Comparison of ENCODE assay signal across 25 cellular contexts in the genomic region with DNA sequence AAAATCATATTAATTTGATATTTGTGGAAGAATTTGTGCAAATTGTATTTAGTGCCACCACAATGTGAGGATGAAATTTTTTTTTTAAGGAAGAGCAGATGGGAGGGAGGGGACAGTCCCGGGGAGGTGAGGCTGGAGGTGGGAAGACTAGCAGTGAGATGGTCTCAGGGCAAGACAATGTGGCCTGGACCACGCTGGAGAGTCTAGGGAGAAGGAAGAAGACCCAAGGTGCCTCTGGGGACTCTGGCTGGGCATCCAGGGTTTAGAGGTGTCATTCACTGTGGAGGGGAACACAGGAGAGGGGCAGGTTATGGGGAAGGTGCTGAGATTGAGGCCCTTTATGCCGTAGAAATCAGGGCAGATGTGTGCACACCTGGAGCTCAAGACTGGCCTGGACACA. TPM values are rescaled to one million over a fixed set of nuclear protein-coding genes. Genes with fewer than 3 reads are reported as not detected.
DNase-seq lines count a peak whose midpoint lies in the region; ATAC-seq, FAIRE-seq and TF ChIP-seq lines count a peak whose summit lies in the region.
"Had no signal": no experiment of that assay in that cellular context is flagged by ENCODE, and none has a peak within 500 bp of the region (broad histone marks: within the 10 kb centered on the region; RNA-seq: fewer than 3 reads in every experiment).

No MANE protein-coding gene starts in this region.

- H3K9ac ChIP-seq in BLaER1 treated with 17β-estradiol and CSF1 and Interleukin-3, amounts not matched to agents 10 nM and 100 nM: peak overlapping the region; percentile 62 to 94 (median 79)
- no peak overlapping the region for H3K9ac ChIP-seq in kidney (ENCODE audit: low read length in 2 of 2)

- TF ChIP-seq CTCF in kidney (IDR thresholded peaks at IDR 0.05; ENCODE audit: borderline replicate concordance, extremely low read depth, insufficient read depth) (no peak), lower leg skin (IDR thresholded peaks at IDR 0.05) (no peak)

- TF ChIP-seq POLR2A in lower leg skin (IDR thresholded peaks at IDR 0.05): no peak

- no peaks in the 10 kb centered on the region for H3K36me3 ChIP-seq in BLaER1 treated with 17β-estradiol and CSF1 and Interleukin-3, amounts not matched to agents 10 nM and 100 nM
- H3K36me3 ChIP-seq in kidney (ENCODE audit: control insufficient read depth in 1 of 2, insufficient read depth in 2 of 2, low read length in 2 of 2) (no peaks in the 10 kb centered on the region), aorta (ENCODE audit: control insufficient read depth in 1 of 2, insufficient read depth in 2 of 2, low read length in 1 of 2) (no peaks in the 10 kb centered on the region)
- H3K36me3 ChIP-seq: SJSA1, thoracic aorta had no signal

- peak overlapping the region; percentile 81 to 99 (median 93) for H3K27ac ChIP-seq in BLaER1 treated with 17β-estradiol and CSF1 and Interleukin-3, amounts not matched to agents 10 nM and 100 nM
- H3K27ac ChIP-seq in kidney (ENCODE audit: low read depth in 2 of 2, low read length in 2 of 2) (no peak overlapping the region), skin epidermis (peak overlapping the region in 14 of 21 experiments; percentile 27 to 82 (median 68)), aorta (ENCODE audit: low read depth in 1 of 2, low read length in 2 of 2) (no peak overlapping the region)
- H3K27ac ChIP-seq: SJSA1 had no signal

- no peak overlapping the region for H3K4me3 Mint-ChIP-seq in IgD-negative memory B cell
- H3K4me3 Mint-ChIP-seq: activated CD8-positive, alpha-beta T cell treated with anti-CD3 and anti-CD28 coated beads for 36 hours; activated T-cell treated with anti-CD3 and anti-CD28 coated beads, Interleukin-2, amount 50 U/mL, for 4 hours; CD8-positive, alpha-beta memory T cell; WTC11 had no signal

- peaks cover 53 to 91% (median 86%) of the 10 kb centered on the region in 10 experiments for H3K4me1 ChIP-seq in BLaER1 treated with 17β-estradiol and CSF1 and Interleukin-3, amounts not matched to agents 10 nM and 100 nM
- peaks cover 0 to 3% of the 10 kb centered on the region in 2 donors for H3K4me1 ChIP-seq in kidney (ENCODE audit: control insufficient read depth in 1 of 2, insufficient read depth in 1 of 2, low read depth in 1 of 2, low read length in 2 of 2)
- H3K4me1 ChIP-seq in aorta (ENCODE audit: control insufficient read depth in 1 of 2, insufficient read depth in 2 of 2, low read length in 2 of 2): no peaks in the 10 kb centered on the region

- no peak for ATAC-seq in GM21717 (IDR thresholded peaks at IDR 0.05; ENCODE audit: unreplicated experiment)
- ATAC-seq in aorta (ENCODE audit: low FRiP score): no peak
- ATAC-seq: activated CD8-positive, alpha-beta T cell treated with anti-CD3 and anti-CD28 coated beads for 36 hours; activated T-cell treated with anti-CD3 and anti-CD28 coated beads, Interleukin-2, amount 50 U/mL, for 4 hours; left ventricle myocardium superior; PC-3; WTC11 had no signal

- H3K27me3 ChIP-seq in BLaER1 treated with 17β-estradiol and CSF1 and Interleukin-3, amounts not matched to agents 10 nM and 100 nM: no peaks in the 10 kb centered on the region
- no peaks in the 10 kb centered on the region for H3K27me3 ChIP-seq in aorta (ENCODE audit: control insufficient read depth in 1 of 2, insufficient read depth in 2 of 2, low read length in 1 of 2)
- H3K27me3 ChIP-seq: SJSA1 had no signal

- no peaks in the 10 kb centered on the region for H3K9me3 Mint-ChIP-seq in IgD-negative memory B cell
- H3K9me3 Mint-ChIP-seq: activated CD8-positive, alpha-beta T cell treated with anti-CD3 and anti-CD28 coated beads for 36 hours; activated T-cell treated with anti-CD3 and anti-CD28 coated beads, Interleukin-2, amount 50 U/mL, for 4 hours; CD8-positive, alpha-beta memory T cell; WTC11 had no signal

- intact Hi-C loops in kidney (cut with DNase I) (no loop called here), aorta (cut with DNase I) (loop anchor here in 1 of 2 donors (10.0 kb wide), 1 partner anchor 353 kb away; no protein-coding TSS in a partner anchor), lower leg skin (cut with DNase I; ENCODE audit: low total_unique reads) (no loop called here)

- H3K4me1 Mint-ChIP-seq in IgD-negative memory B cell: peaks cover 20 to 42% (median 29%) of the 10 kb centered on the region in 3 donors

- H3K9me3 ChIP-seq in BLaER1 treated with 17β-estradiol and CSF1 and Interleukin-3, amounts not matched to agents 10 nM and 100 nM (replicated peaks in 1 of 11): no peaks in the 10 kb centered on the region
- no peaks in the 10 kb centered on the region for H3K9me3 ChIP-seq in kidney (ENCODE audit: control insufficient read depth in 1 of 2, low read length in 2 of 2)
- no peaks in the 10 kb centered on the region for H3K9me3 ChIP-seq in aorta (ENCODE audit: control insufficient read depth, low read length)
- H3K9me3 ChIP-seq: SJSA1, thoracic aorta had no signal

- 81 to 82% methylated on average over 3 of the region's 3 CpGs for WGBS in aorta, 2 donors
- WGBS in lower leg skin, 2 donors: 90 to 91% methylated on average over 3 of the region's 3 CpGs

- peak; percentile 56 for DNase-seq in kidney
- no peak for DNase-seq in aorta
- DNase-seq in lower leg skin (ENCODE audit: low spot score in 2 of 2): no peak
- DNase-seq in H4 (ENCODE audit: low spot score): no peak
- DNase-seq: activated CD8-positive, alpha-beta T cell treated with anti-CD3 and anti-CD28 coated beads for 36 hours; activated naive CD4-positive, alpha-beta T cell treated with anti-CD3 and anti-CD28 coated beads, Interleukin-2, amount 50 U/mL, for 16 hours; activated T-cell treated with anti-CD3 and anti-CD28 coated beads, Interleukin-2, amount 50 U/mL, for 4 hours; DMS53; GF-D8; left ventricle myocardium superior; NCI-H1092 treated with DMSO at 0.1 percent for 48 hours; NCI-H2029 treated with DMSO at 0.1 percent for 48 hours; NCI-H345; NCI-H82; PC-3 had no signal

- H3K27me3 Mint-ChIP-seq in IgD-negative memory B cell: peaks cover 2% of the 10 kb centered on the region
- H3K27me3 Mint-ChIP-seq: activated CD8-positive, alpha-beta T cell treated with anti-CD3 and anti-CD28 coated beads for 36 hours; CD8-positive, alpha-beta memory T cell had no signal

- FAIRE-seq in kidney (lab: Jason Lieb, UNC): no peak
- FAIRE-seq: H54, HTR-8/SVneo had no signal

- no peaks in the 10 kb centered on the region for H4K20me1 ChIP-seq in BLaER1 treated with 17β-estradiol and CSF1 and Interleukin-3, amounts not matched to agents 10 nM and 100 nM

- H3K4me2 ChIP-seq in BLaER1 treated with 17β-estradiol and CSF1 and Interleukin-3, amounts not matched to agents 10 nM and 100 nM: peak overlapping the region; percentile 76 to 100 (median 95)

- peak overlapping the region in 6 of 10 experiments; percentile 27 to 65 (median 48); a peak in 12 of 20 replicates for H3K4me3 ChIP-seq in BLaER1 treated with 17β-estradiol and CSF1 and Interleukin-3, amounts not matched to agents 10 nM and 100 nM
- no peak overlapping the region for H3K4me3 ChIP-seq in kidney (ENCODE audit: low read length in 2 of 2)
- H3K4me3 ChIP-seq in skin epidermis: no peak overlapping the region
- no peak overlapping the region for H3K4me3 ChIP-seq in aorta (ENCODE audit: low read length in 2 of 2)
- no peak overlapping the region for H3K4me3 ChIP-seq in lower leg skin (ENCODE audit: low read depth, poor library complexity, severe bottlenecking)
- H3K4me3 ChIP-seq: SJSA1, thoracic aorta had no signal

- H3K27ac Mint-ChIP-seq in IgD-negative memory B cell: peak overlapping the region in 2 of 3 donors; percentile 69 to 92
- H3K27ac Mint-ChIP-seq: activated CD8-positive, alpha-beta T cell treated with anti-CD3 and anti-CD28 coated beads for 36 hours; WTC11 had no signal

- H3K36me3 Mint-ChIP-seq in IgD-negative memory B cell: no peaks in the 10 kb centered on the region
- H3K36me3 Mint-ChIP-seq: CD8-positive, alpha-beta memory T cell; WTC11 had no signal

RNA-seq across cellular contexts. Expression of a gene that starts 10.3 kb away (rescaled TPM):
- polyA plus RNA-seq in IgD-negative memory B cell (70.0 TPM), kidney (ENCODE audit: insufficient read depth, low read depth, low replicate concordance) (5.2 TPM), aorta (10 to 100 TPM in 1 of 2 donors, 1 to 10 TPM in 1; 5.3 to 21.7 TPM)
- total RNA-seq in kidney (47.2 TPM), aorta (10 to 100 TPM; 30.7 to 36.1 TPM), lower leg skin (10 to 100 TPM in 2 of 4 donors, 1 to 10 TPM in 2; 5.1 to 12.6 (median 8.9) TPM)
- total RNA-seq in H4 (2014; rRNA removed; shearing (Covaris generic)): 0.75 and 2.6 TPM in 2 replicates

RNA-seq across cellular contexts. Expression of a gene that starts 31.4 kb away (rescaled TPM):
- 31.7 TPM for polyA plus RNA-seq in IgD-negative memory B cell
- 38.6 TPM for total RNA-seq in kidney
- polyA plus RNA-seq in kidney (ENCODE audit: insufficient read depth, low read depth, low replicate concordance): 21.8 TPM
- 10 to 100 TPM; 28.9 to 29.5 TPM for total RNA-seq in aorta
- polyA plus RNA-seq in aorta: 10 to 100 TPM; 22.3 to 32.0 TPM
- 10 to 100 TPM; 25.1 to 49.1 (median 42.0) TPM for total RNA-seq in lower leg skin
- total RNA-seq in H4 (2014; rRNA removed; shearing (Covaris generic)): 32.8 and 45.9 TPM in 2 replicates

RNA-seq across cellular contexts. Expression of a gene that starts 52.4 kb away (rescaled TPM):
- polyA plus RNA-seq in IgD-negative memory B cell (163 TPM), kidney (ENCODE audit: insufficient read depth, low read depth, low replicate concordance) (32.6 TPM), aorta (10 to 100 TPM; 22.4 to 28.5 TPM)
- total RNA-seq in kidney (36.0 TPM), aorta (10 to 100 TPM; 22.2 to 22.6 TPM), lower leg skin (10 to 100 TPM; 24.9 to 35.8 (median 32.4) TPM)
- total RNA-seq in H4 (2014; rRNA removed; shearing (Covaris generic)): 78.6 and 83.9 TPM in 2 replicates

Comparison
In these comparisons a context has a peak if more than half of its experiments do, and no peak if none do; other contexts are left out.
1. H3K27ac ChIP-seq: peak in BLaER1 treated with 17β-estradiol and CSF1 and Interleukin-3, amounts not matched to agents 10 nM and 100 nM (11 of 11) and skin epidermis (14 of 21); none in kidney (0 of 2) and aorta (0 of 2).
2. H3K4me3 ChIP-seq: peak in BLaER1 treated with 17β-estradiol and CSF1 and Interleukin-3, amounts not matched to agents 10 nM and 100 nM (6 of 10); none in kidney (0 of 2), skin epidermis (0 of 7), aorta (0 of 2) and lower leg skin (single experiment).
3. H3K9ac ChIP-seq: peak in BLaER1 treated with 17β-estradiol and CSF1 and Interleukin-3, amounts not matched to agents 10 nM and 100 nM (11 of 11); none in kidney (0 of 2).